10 cellular contexts compared by ENCODE assay signal in the genomic region with DNA sequence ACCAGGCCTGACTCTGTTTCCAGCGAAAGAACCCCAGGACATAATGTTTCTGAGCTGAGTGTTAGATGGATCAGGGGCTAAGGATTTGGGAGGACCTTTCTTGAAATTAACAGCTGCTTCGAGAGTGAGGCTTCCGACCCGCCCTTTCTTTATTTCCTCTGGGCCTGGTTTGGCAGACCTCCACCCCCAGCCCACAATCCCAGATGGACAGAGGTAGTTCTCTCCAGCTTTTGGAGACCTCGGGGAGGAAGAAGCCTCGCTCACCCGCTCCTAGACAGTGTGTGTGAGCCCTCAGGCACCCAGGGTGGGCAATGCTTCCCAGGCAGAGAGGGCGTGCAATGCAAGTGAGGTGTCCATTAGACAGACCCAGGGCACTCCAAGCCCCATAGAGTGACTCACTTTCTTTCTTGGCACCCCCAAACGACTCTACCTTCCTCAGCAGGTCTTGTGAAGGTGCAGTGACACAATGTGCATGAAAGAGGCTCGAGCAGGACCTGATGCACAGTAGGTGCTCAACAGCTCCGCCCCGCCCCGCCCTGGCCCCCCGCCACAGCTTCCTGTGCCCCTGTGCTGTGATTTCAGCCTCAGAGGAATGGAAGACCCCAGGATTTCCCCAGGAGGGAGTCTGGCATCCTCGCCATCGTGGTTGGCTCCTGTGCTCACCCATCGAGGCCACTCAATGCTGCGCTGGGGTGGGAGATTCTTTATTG. TPM values are rescaled to one million over a fixed set of nuclear protein-coding genes. Genes with fewer than 3 reads are reported as not detected.
A peak's percentile ranks its signal among the peaks of the same experiment; 100 is the strongest.
DNase-seq lines count a peak whose midpoint lies in the region; ATAC-seq and TF ChIP-seq lines count a peak whose summit lies in the region.
"Had no signal": no experiment of that assay in that cellular context is flagged by ENCODE, and none has a peak within 500 bp of the region (broad histone marks: within the 10 kb centered on the region; RNA-seq: fewer than 3 reads in every experiment).

No MANE protein-coding gene starts in this region.

- no peaks in the 10 kb centered on the region for H3K27me3 Mint-ChIP-seq in stimulated activated naive CD8-positive, alpha-beta T cell treated with anti-CD3 and anti-CD28 coated beads, Interleukin-15, Interleukin-2, amounts not matched to agents 100 ng/mL and 50 ng/mL, for 24 hours

- H3K4me1 Mint-ChIP-seq in stimulated activated naive CD8-positive, alpha-beta T cell treated with anti-CD3 and anti-CD28 coated beads, Interleukin-15, Interleukin-2, amounts not matched to agents 100 ng/mL and 50 ng/mL, for 24 hours (ENCODE audit: low read depth), result peaks cover 65% of the 10 kb centered on the region

- H3K4me3 ChIP-seq in fibroblast of the aortic adventitia (ENCODE audit: low read depth, low read length), result no peak overlapping the region
- H3K4me3 ChIP-seq: upper lobe of left lung had no signal

- H3K27ac ChIP-seq in RWPE1, result peak overlapping the region; percentile 78

- no peaks in the 10 kb centered on the region for H3K36me3 Mint-ChIP-seq in stimulated activated naive CD8-positive, alpha-beta T cell treated with anti-CD3 and anti-CD28 coated beads, Interleukin-15, Interleukin-2, amounts not matched to agents 100 ng/mL and 50 ng/mL, for 24 hours (ENCODE audit: low read depth)

- peak overlapping the region; percentile 84 for H3K27ac Mint-ChIP-seq in stimulated activated naive CD8-positive, alpha-beta T cell treated with anti-CD3 and anti-CD28 coated beads, Interleukin-15, Interleukin-2, amounts not matched to agents 100 ng/mL and 50 ng/mL, for 24 hours

- TF ChIP-seq CTCF in RWPE1 (conservative IDR thresholded peaks at IDR 0.05; ENCODE audit: low read depth), result no peak
- TF ChIP-seq CTCF in fibroblast of the aortic adventitia (IDR thresholded peaks at IDR 0.05; ENCODE audit: insufficient read depth, low read length), result no peak

- H3K9me3 Mint-ChIP-seq in stimulated activated naive CD8-positive, alpha-beta T cell treated with anti-CD3 and anti-CD28 coated beads, Interleukin-15, Interleukin-2, amounts not matched to agents 100 ng/mL and 50 ng/mL, for 24 hours, result no peaks in the 10 kb centered on the region

- ATAC-seq in HG02623 (IDR thresholded peaks at IDR 0.05; ENCODE audit: unreplicated experiment) (no peak), GM21737 (IDR thresholded peaks at IDR 0.05; ENCODE audit: unreplicated experiment) (no peak)

- CTCF ChIA-PET in RWPE1 (lab: Yijun Ruan, JAX), result interaction anchor here (0.5 kb wide), 1 partner anchor 49 kb away, joined by 3 read pairs; no protein-coding TSS in a partner anchor

- peak; percentile 46 for DNase-seq in GM03348 (ENCODE audit: low spot score)
- DNase-seq in RWPE1 (ENCODE audit: low spot score), result no peak
- peak; percentile 22 for DNase-seq in fibroblast of the aortic adventitia (ENCODE audit: low read depth)
- no peak for DNase-seq in AG08396 (ENCODE audit: low spot score)
- DNase-seq: NCI-H146; stimulated activated CD4-positive, alpha-beta T cell treated with anti-CD3 and anti-CD28 coated beads, Interleukin-2, amount 100 ng/mL, for 48 hours had no signal

- POLR2A ChIA-PET in RWPE1 (lab: Yijun Ruan, JAX; ENCODE audit: low non-redundant PET), result no interaction called here

- no peak overlapping the region for H3K4me3 Mint-ChIP-seq in stimulated activated naive CD8-positive, alpha-beta T cell treated with anti-CD3 and anti-CD28 coated beads, Interleukin-15, Interleukin-2, amounts not matched to agents 100 ng/mL and 50 ng/mL, for 24 hours

RNA-seq across cellular contexts. Expression of gene TOB1, which starts 50.7 kb away (rescaled TPM):
- 12.0 and 21.1 TPM in 2 replicates for total RNA-seq in fibroblast of the aortic adventitia (ENCODE audit: low replicate concordance)

Comparison
In these comparisons a context has a peak if more than half of its experiments do, and no peak if none do; other contexts are left out.
1. DNase-seq: peak in GM03348 (single experiment) and fibroblast of the aortic adventitia (single experiment); none in RWPE1 (single experiment) and AG08396 (single experiment).